ENCODE assay signal across 8 cellular contexts in the genomic region with DNA sequence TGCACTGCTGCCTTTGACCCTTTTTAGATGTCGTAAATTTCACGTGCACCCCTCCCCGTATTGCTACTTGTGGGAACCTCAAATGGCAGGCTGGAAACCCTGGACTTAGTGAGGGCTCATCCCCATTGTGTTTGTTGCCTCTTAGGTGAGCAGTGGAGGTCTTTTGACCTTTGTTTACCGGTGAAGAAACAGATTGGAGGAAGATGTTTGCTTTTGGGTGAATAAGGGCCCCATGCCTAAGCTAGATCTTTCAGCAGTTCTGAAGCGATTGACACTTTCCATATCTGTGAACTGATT. TPM values are rescaled to one million over a fixed set of nuclear protein-coding genes. Genes with fewer than 3 reads are reported as not detected.
DNase-seq lines count a peak whose midpoint lies in the region; ATAC-seq and TF ChIP-seq lines count a peak whose summit lies in the region.

No MANE protein-coding gene starts in this region.

- ATAC-seq in HG03097 (IDR thresholded peaks at IDR 0.05; ENCODE audit: low FRiP score, unreplicated experiment) = peak; percentile 12
- no peak for ATAC-seq in HG03457 (IDR thresholded peaks at IDR 0.05; ENCODE audit: unreplicated experiment)

- POLR2A ChIA-PET in CD4-positive, alpha-beta memory T cell (lab: Charles Lee; ENCODE audit: partially characterized antibody) = interaction anchor here (1.0 to 2.4 kb wide), 9 partner anchors 13 to 369 kb away, joined by 3 to 15 read pairs (median 4); partner anchors contain the start of genes CABIN1 and ZNF70

- in situ Hi-C loops in brain microvascular endothelial cell (cut with HindIII; ENCODE audit: low pct_ligation_motif_present, low sequenced_read_pairs) = no loop called here

- no peaks in the 10 kb centered on the region for H3K9me3 ChIP-seq in CD4-positive, alpha-beta memory T cell (ENCODE audit: control insufficient read depth in 1 of 2, low read length in 2 of 2)
- H3K9me3 ChIP-seq in muscle layer of colon (ENCODE audit: low read length) = no peaks in the 10 kb centered on the region

- no peaks in the 10 kb centered on the region for H3K27me3 Mint-ChIP-seq in CD4-positive, alpha-beta memory T cell

- H3K27ac ChIP-seq in CD4-positive, alpha-beta memory T cell (ENCODE audit: low read depth, low read length) = peak overlapping the region; percentile 98
- H3K27ac ChIP-seq in brain microvascular endothelial cell = peak overlapping the region; percentile 94
- H3K27ac ChIP-seq in muscle layer of colon (ENCODE audit: low read depth, low read length) = peak overlapping the region; percentile 98

- H3K9me3 Mint-ChIP-seq in CD4-positive, alpha-beta memory T cell = no peaks in the 10 kb centered on the region

- TF ChIP-seq CTCF in brain microvascular endothelial cell (IDR thresholded peaks at IDR 0.05; ENCODE audit: low read depth, low read length, missing control alignments) = no peak

- CTCF ChIA-PET in CD4-positive, alpha-beta memory T cell (lab: Charles Lee; ENCODE audit: partially characterized antibody) = interaction anchor here (1.4 to 2.1 kb wide), 2 partner anchors 16 to 59 kb away, joined by 3 to 6 read pairs; no protein-coding TSS in a partner anchor

- peaks cover 5% of the 10 kb centered on the region for H3K36me3 ChIP-seq in CD4-positive, alpha-beta memory T cell (ENCODE audit: insufficient read depth, low read length)
- H3K36me3 ChIP-seq in brain microvascular endothelial cell (replicated peaks) (peaks cover 3% of the 10 kb centered on the region), muscle layer of colon (ENCODE audit: insufficient read depth, low read length) (peaks cover 1% of the 10 kb centered on the region)

- intact Hi-C loops in CD4-positive, alpha-beta memory T cell (cut with micrococcal nuclease) = loop anchor here (1.0 to 5.0 kb wide), 5 partner anchors 15 to 127 kb away; partner anchors contain the start of genes DERL3, MMP11 and ZNF70

- H3K4me3 Mint-ChIP-seq in CD4-positive, alpha-beta memory T cell = peak overlapping the region; percentile 89 to 96 (median 91)

- peak overlapping the region; percentile 90 to 95 (median 93) for H3K27ac Mint-ChIP-seq in CD4-positive, alpha-beta memory T cell

- peaks cover 34% of the 10 kb centered on the region for H3K4me1 ChIP-seq in CD4-positive, alpha-beta memory T cell (ENCODE audit: insufficient read depth, low read length)
- peaks cover 49% of the 10 kb centered on the region for H3K4me1 ChIP-seq in muscle layer of colon (ENCODE audit: insufficient read depth, low read length)

- H3K9ac ChIP-seq in muscle layer of colon (ENCODE audit: low read length) = peak overlapping the region; percentile 15

- peaks cover 5 to 21% of the 10 kb centered on the region in 2 donors for H3K36me3 Mint-ChIP-seq in CD4-positive, alpha-beta memory T cell

- H3K4me1 Mint-ChIP-seq in CD4-positive, alpha-beta memory T cell = peaks cover 18 to 50% (median 36%) of the 10 kb centered on the region in 4 donors

- DNase-seq in CD4-positive, alpha-beta memory T cell = no peak
- DNase-seq in brain microvascular endothelial cell (no peak), NCI-H1930 (lab: John Stamatoyannopoulos, UW) (no peak), NCI-H2081 (lab: John Stamatoyannopoulos, UW) (no peak), inferior parietal cortex (ENCODE audit: extremely low spot score) (no peak)

- H3K4me3 ChIP-seq in CD4-positive, alpha-beta memory T cell (ENCODE audit: low read length in 2 of 2) = peak overlapping the region; percentile 55
- H3K4me3 ChIP-seq in brain microvascular endothelial cell (ENCODE audit: low read depth, low read length) (peak overlapping the region; percentile 89), muscle layer of colon (ENCODE audit: low read depth in 1 of 2, low read length in 2 of 2) (peak overlapping the region; percentile 63 to 72)

- H3K27me3 ChIP-seq in CD4-positive, alpha-beta memory T cell (ENCODE audit: insufficient read depth, low read length) = no peaks in the 10 kb centered on the region
- H3K27me3 ChIP-seq in brain microvascular endothelial cell (replicated peaks) = no peaks in the 10 kb centered on the region
- H3K27me3 ChIP-seq in muscle layer of colon (ENCODE audit: control insufficient read depth in 1 of 2, insufficient read depth in 2 of 2, low read length in 2 of 2) = no peaks in the 10 kb centered on the region

RNA-seq across cellular contexts. Expression of gene SMARCB1, which starts 0.8 kb away (rescaled TPM):
- 10 to 100 TPM; 41.2 to 42.3 TPM for total RNA-seq in CD4-positive, alpha-beta memory T cell
- polyA plus RNA-seq in CD4-positive, alpha-beta memory T cell = 10 to 100 TPM; 36.6 to 46.0 TPM

RNA-seq across cellular contexts. Expression of gene MMP11, which starts 14.9 kb away (rescaled TPM):
- 1 to 10 TPM in 1 of 2 experiments, under 1 TPM in 1; 0.79 to 1.6 TPM for total RNA-seq in CD4-positive, alpha-beta memory T cell
- 1 to 10 TPM; 1.0 to 1.1 TPM for polyA plus RNA-seq in CD4-positive, alpha-beta memory T cell

RNA-seq across cellular contexts. Expression of gene CHCHD10, which starts 19.8 kb away (rescaled TPM):
- total RNA-seq in CD4-positive, alpha-beta memory T cell = 10 to 100 TPM; 44.7 to 45.9 TPM
- 10 to 100 TPM; 16.3 to 33.1 TPM for polyA plus RNA-seq in CD4-positive, alpha-beta memory T cell

RNA-seq across cellular contexts. Expression of gene C22orf15, which starts 24.8 kb away (rescaled TPM):
- 1 to 10 TPM; 1.5 to 1.9 TPM for total RNA-seq in CD4-positive, alpha-beta memory T cell
- 1 to 10 TPM in 1 of 2 donors, under 1 TPM in 1; 0.34 to 1.2 TPM for polyA plus RNA-seq in CD4-positive, alpha-beta memory T cell

RNA-seq across cellular contexts. Expression of gene VPREB3, which starts 33.3 kb away (rescaled TPM):
- not detected for total RNA-seq in CD4-positive, alpha-beta memory T cell
- 1 to 10 TPM; 1.2 to 5.5 TPM for polyA plus RNA-seq in CD4-positive, alpha-beta memory T cell
